ENCODE assay signal across 28 cellular contexts in the genomic region with DNA sequence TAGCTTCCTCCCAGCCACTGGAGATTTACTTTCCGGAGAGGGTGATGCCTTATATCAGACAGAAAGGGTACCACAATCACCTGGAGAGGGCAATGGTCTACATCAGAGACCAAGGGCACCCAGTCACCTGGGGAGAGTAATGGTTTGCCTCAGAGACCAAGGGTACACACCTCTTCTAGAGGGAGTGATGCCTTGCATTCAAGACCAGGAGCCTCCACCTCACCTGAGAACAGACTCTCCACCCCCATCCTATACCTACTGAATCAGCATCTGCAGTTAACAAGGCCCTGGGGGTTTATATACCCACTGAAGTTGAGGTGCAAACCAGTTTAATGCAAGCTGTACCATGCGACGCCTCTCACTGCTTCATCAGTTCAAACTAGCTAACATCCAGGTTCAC.
"Had no signal": no experiment of that assay in that cellular context is flagged by ENCODE, and none has a peak within 500 bp of the region (broad histone marks: within the 10 kb centered on the region; RNA-seq: fewer than 3 reads in every experiment).

No MANE protein-coding gene starts in this region.

- H3K4me3 ChIP-seq: esophagus squamous epithelium, left ventricle myocardium inferior, lung, pancreas, prostate gland, smooth muscle cell, testis, uterus had no signal

- H3K27ac ChIP-seq: esophagus squamous epithelium, left ventricle myocardium inferior, pancreas, prostate gland, testis, uterus had no signal

- H3K4me1 ChIP-seq: esophagus squamous epithelium, left ventricle myocardium inferior, pancreas, prostate gland, testis, uterus had no signal

- H3K27ac Mint-ChIP-seq: activated CD4-positive, alpha-beta T cell treated with anti-CD3 and anti-CD28 coated beads for 36 hours; activated CD8-positive, alpha-beta memory T cell treated with anti-CD3 and anti-CD28 coated beads, Interleukin-2, amount 10 ng/mL, durations not matched to agents 7 days and 5 days; activated CD8-positive, alpha-beta T cell treated with anti-CD3 and anti-CD28 coated beads, Interleukin-2, amount 10 ng/mL, durations not matched to agents 7 days and 5 days; activated naive CD4-positive, alpha-beta T cell treated with anti-CD3 and anti-CD28 coated beads, Interleukin-2, amount 50 U/mL, for 24 hours; activated naive CD8-positive, alpha-beta T cell treated with anti-CD3 and anti-CD28 coated beads, Interleukin-2, amount 50 U/mL, for 24 hours; activated T-helper 2 cell treated with anti-CD3 and anti-CD28 coated beads, Interferon-gamma antibody, Interleukin-2, Interleukin-4, amounts not matched to agents 10 μg/mL and 5 μg/mL and 100 μg/mL, durations not matched to agents 14 hours and 24 hours and 36 hours; dendritic cell treated with granulocyte-macrophage colony-stimulating factor and Interleukin-4, amounts not matched to agents 40 ng/mL and 50 ng/mL, for 4 days; naive B cell; nephron progenitor cell; stimulated activated naive B cell treated with anti-CD40 and anti-IgM and Interleukin-4, amounts not matched to agents 10 μg/mL and 1 μg/mL and 100 μg/mL, for 72 hours; type B pancreatic cell had no signal

- H3K4me2 ChIP-seq: smooth muscle cell had no signal

- H3K4me3 Mint-ChIP-seq: activated CD4-positive, alpha-beta T cell treated with anti-CD3 and anti-CD28 coated beads for 36 hours; activated CD8-positive, alpha-beta memory T cell treated with anti-CD3 and anti-CD28 coated beads, Interleukin-2, amount 10 ng/mL, durations not matched to agents 7 days and 5 days; activated CD8-positive, alpha-beta T cell treated with anti-CD3 and anti-CD28 coated beads, Interleukin-2, amount 10 ng/mL, durations not matched to agents 7 days and 5 days; activated naive CD4-positive, alpha-beta T cell treated with anti-CD3 and anti-CD28 coated beads, Interleukin-2, amount 50 U/mL, for 24 hours; activated naive CD8-positive, alpha-beta T cell treated with anti-CD3 and anti-CD28 coated beads, Interleukin-2, amount 50 U/mL, for 24 hours; central memory CD8-positive, alpha-beta T cell; dendritic cell treated with granulocyte-macrophage colony-stimulating factor and Interleukin-4, amounts not matched to agents 40 ng/mL and 50 ng/mL, for 4 days; naive B cell; nephron progenitor cell; stimulated activated naive B cell treated with anti-CD40 and anti-IgM and Interleukin-4, amounts not matched to agents 10 μg/mL and 1 μg/mL and 100 μg/mL, for 72 hours; type B pancreatic cell had no signal

- H3K4me1 Mint-ChIP-seq: activated CD4-positive, alpha-beta T cell treated with anti-CD3 and anti-CD28 coated beads for 36 hours; activated CD8-positive, alpha-beta memory T cell treated with anti-CD3 and anti-CD28 coated beads, Interleukin-2, amount 10 ng/mL, durations not matched to agents 7 days and 5 days; activated naive CD4-positive, alpha-beta T cell treated with anti-CD3 and anti-CD28 coated beads, Interleukin-2, amount 50 U/mL, for 24 hours; activated naive CD8-positive, alpha-beta T cell treated with anti-CD3 and anti-CD28 coated beads, Interleukin-2, amount 50 U/mL, for 24 hours; central memory CD8-positive, alpha-beta T cell; naive B cell; nephron progenitor cell; stimulated activated naive B cell treated with anti-CD40 and anti-IgM and Interleukin-4, amounts not matched to agents 10 μg/mL and 1 μg/mL and 100 μg/mL, for 72 hours had no signal

- DNase-seq: activated CD4-positive, alpha-beta T cell treated with anti-CD3 and anti-CD28 coated beads for 36 hours; activated CD4-positive, CD25-positive, alpha-beta regulatory T cell; activated CD8-positive, alpha-beta memory T cell treated with anti-CD3 and anti-CD28 coated beads, Interleukin-2, amount 10 ng/mL, durations not matched to agents 7 days and 5 days; activated CD8-positive, alpha-beta T cell treated with anti-CD3 and anti-CD28 coated beads, Interleukin-2, amount 10 ng/mL, durations not matched to agents 7 days and 5 days; activated naive CD8-positive, alpha-beta T cell treated with anti-CD3 and anti-CD28 coated beads, Interleukin-2, amount 50 U/mL, for 24 hours; activated T-cell treated with anti-CD3 and anti-CD28 coated beads, Interleukin-2, amount 50 U/mL, for 48 hours; amygdala; esophagus squamous epithelium; left ventricle myocardium inferior; naive B cell; nephron progenitor cell; pancreas; retina; stimulated activated CD4-positive, alpha-beta T cell treated with anti-CD3 and anti-CD28 coated beads, Interleukin-1b, Interleukin-23, amount 100 ng/mL, for 48 hours; stimulated activated CD4-positive, alpha-beta T cell treated with anti-CD3 and anti-CD28 coated beads, Interleukin-4, amount 100 ng/mL, for 4 hours; stimulated activated CD8-positive, alpha-beta memory T cell treated with anti-CD3 and anti-CD28 coated beads, Interleukin-4, amount 100 ng/mL, for 48 hours; stimulated activated naive B cell treated with anti-CD40 and anti-IgM and Interleukin-4, amounts not matched to agents 10 μg/mL and 1 μg/mL and 100 μg/mL, for 72 hours; testis; uterus had no signal

- H3K27me3 Mint-ChIP-seq: activated CD4-positive, alpha-beta T cell treated with anti-CD3 and anti-CD28 coated beads for 36 hours; activated CD8-positive, alpha-beta memory T cell treated with anti-CD3 and anti-CD28 coated beads, Interleukin-2, amount 10 ng/mL, durations not matched to agents 7 days and 5 days; activated naive CD8-positive, alpha-beta T cell treated with anti-CD3 and anti-CD28 coated beads, Interleukin-2, amount 50 U/mL, for 24 hours; central memory CD8-positive, alpha-beta T cell; dendritic cell treated with granulocyte-macrophage colony-stimulating factor and Interleukin-4, amounts not matched to agents 40 ng/mL and 50 ng/mL, for 4 days; naive B cell; type B pancreatic cell had no signal

- H3K9me3 Mint-ChIP-seq: activated T-helper 2 cell treated with anti-CD3 and anti-CD28 coated beads, Interferon-gamma antibody, Interleukin-2, Interleukin-4, amounts not matched to agents 10 μg/mL and 5 μg/mL and 100 μg/mL, durations not matched to agents 14 hours and 24 hours and 36 hours; dendritic cell treated with granulocyte-macrophage colony-stimulating factor and Interleukin-4, amounts not matched to agents 40 ng/mL and 50 ng/mL, for 4 days; type B pancreatic cell had no signal

- H3K27me3 ChIP-seq: esophagus squamous epithelium, pancreas, testis, uterus had no signal

- ATAC-seq: activated CD4-positive, alpha-beta T cell treated with anti-CD3 and anti-CD28 coated beads for 36 hours; activated CD8-positive, alpha-beta memory T cell treated with anti-CD3 and anti-CD28 coated beads, Interleukin-2, amount 10 ng/mL, durations not matched to agents 7 days and 5 days; activated CD8-positive, alpha-beta T cell treated with anti-CD3 and anti-CD28 coated beads, Interleukin-2, amount 10 ng/mL, durations not matched to agents 7 days and 5 days; activated naive CD8-positive, alpha-beta T cell treated with anti-CD3 and anti-CD28 coated beads, Interleukin-2, amount 50 U/mL, for 24 hours; pancreas; sciatic nerve had no signal

- H3K36me3 ChIP-seq: esophagus squamous epithelium, left ventricle myocardium inferior, pancreas, prostate gland, uterus had no signal

- H3K9me3 ChIP-seq: esophagus squamous epithelium, left ventricle myocardium inferior, pancreas, prostate gland, testis, uterus had no signal

- H3K36me3 Mint-ChIP-seq: activated CD8-positive, alpha-beta memory T cell treated with anti-CD3 and anti-CD28 coated beads, Interleukin-2, amount 10 ng/mL, durations not matched to agents 7 days and 5 days; naive B cell; stimulated activated naive B cell treated with anti-CD40 and anti-IgM and Interleukin-4, amounts not matched to agents 10 μg/mL and 1 μg/mL and 100 μg/mL, for 72 hours; type B pancreatic cell had no signal
